ENCODE assay signal across 8 cellular contexts in genomic region chr15:78872972-78873795, GRCh38. TPM values are rescaled to one million over a fixed set of nuclear protein-coding genes. Genes with fewer than 3 reads are reported as not detected.
A peak's percentile ranks its signal among the peaks of the same experiment; 100 is the strongest.
DNase-seq lines count a peak whose midpoint lies in the region; ATAC-seq and TF ChIP-seq lines count a peak whose summit lies in the region.

No MANE protein-coding gene starts in this region.

- H3K27me3 ChIP-seq in DOHH2 (ENCODE audit: control insufficient read depth, low read length) (no peaks in the 10 kb centered on the region), Karpas-422 (ENCODE audit: low read length) (no peaks in the 10 kb centered on the region), Peyer's patch (no peaks in the 10 kb centered on the region)

- H3F3A ChIP-seq in DOHH2 (ENCODE audit: control insufficient read depth, insufficient read depth): peaks cover 7% of the 10 kb centered on the region

- H3K4me3 Mint-ChIP-seq in activated T-helper 17 cell treated with anti-CD3 and anti-CD28 coated beads, Interleukin-2, amount 50 U/mL, for 72 hours: peak overlapping the region; percentile 89
- peak overlapping the region; percentile 97 to 99 (median 97) for H3K4me3 Mint-ChIP-seq in nephron

- peak overlapping the region; percentile 100 for H3K9ac ChIP-seq in Karpas-422 (ENCODE audit: low read length)

- H3K27ac ChIP-seq in DOHH2 (ENCODE audit: low read depth, low read length): peak overlapping the region; percentile 88
- H3K27ac ChIP-seq in Karpas-422 (ENCODE audit: low read length): peak overlapping the region; percentile 97
- peak overlapping the region; percentile 98 to 100 (median 100) for H3K27ac ChIP-seq in Peyer's patch

- peaks cover 41% of the 10 kb centered on the region for H4K20me1 ChIP-seq in DOHH2 (ENCODE audit: control insufficient read depth, insufficient read depth, low read depth, low read length)
- peaks cover 42% of the 10 kb centered on the region for H4K20me1 ChIP-seq in Karpas-422 (ENCODE audit: insufficient read depth, low read depth, low read length)

- peak overlapping the region; percentile 80 for H3K4me3 ChIP-seq in DOHH2 (ENCODE audit: low read length)
- H3K4me3 ChIP-seq in Karpas-422 (ENCODE audit: low read length): peak overlapping the region; percentile 98
- peak overlapping the region; percentile 80 to 97 (median 92) for H3K4me3 ChIP-seq in Peyer's patch

- peak overlapping the region; percentile 62; the same call in 1 of the 2 replicates for H2AFZ ChIP-seq in Karpas-422 (ENCODE audit: low read length)

- H3K4me2 ChIP-seq in DOHH2 (ENCODE audit: low read length) (peak overlapping the region; percentile 98), Karpas-422 (ENCODE audit: low read depth, low read length, poor library complexity, severe bottlenecking) (peak overlapping the region; percentile 75)

- no peaks in the 10 kb centered on the region for H3K9me3 Mint-ChIP-seq in activated T-helper 17 cell treated with anti-CD3 and anti-CD28 coated beads, Interleukin-2, amount 50 U/mL, for 72 hours
- no peaks in the 10 kb centered on the region for H3K9me3 Mint-ChIP-seq in nephron

- H3K4me1 ChIP-seq in DOHH2 (ENCODE audit: control insufficient read depth, low read length): peaks cover 42% of the 10 kb centered on the region
- H3K4me1 ChIP-seq in Karpas-422 (ENCODE audit: low read length): peaks cover 39% of the 10 kb centered on the region
- H3K4me1 ChIP-seq in Peyer's patch: peaks cover 0 to 35% (median 8%) of the 10 kb centered on the region in 4 donors

- no peaks in the 10 kb centered on the region for H3K9me2 ChIP-seq in DOHH2 (replicated peaks; ENCODE audit: control insufficient read depth, low read length)
- no peaks in the 10 kb centered on the region for H3K9me2 ChIP-seq in Karpas-422 (replicated peaks; ENCODE audit: insufficient read depth, low read length)

- ATAC-seq in GM21786 (IDR thresholded peaks at IDR 0.05; ENCODE audit: unreplicated experiment): peak; percentile 60
- peak; percentile 76 for ATAC-seq in activated T-helper 17 cell treated with anti-CD3 and anti-CD28 coated beads, Interleukin-2, amount 50 U/mL, for 72 hours (replicated peaks)

- H3K36me3 Mint-ChIP-seq in activated T-helper 17 cell treated with anti-CD3 and anti-CD28 coated beads, Interleukin-2, amount 50 U/mL, for 72 hours (ENCODE audit: low read depth): peaks cover 54% of the 10 kb centered on the region
- H3K36me3 Mint-ChIP-seq in nephron (ENCODE audit: low read depth): peaks cover 1% of the 10 kb centered on the region

- no peaks in the 10 kb centered on the region for H3K27me3 Mint-ChIP-seq in activated T-helper 17 cell treated with anti-CD3 and anti-CD28 coated beads, Interleukin-2, amount 50 U/mL, for 72 hours
- H3K27me3 Mint-ChIP-seq in nephron (ENCODE audit: low read depth): no peaks in the 10 kb centered on the region

- peak; percentile 63 to 70 for TF ChIP-seq POLR2A in Peyer's patch (IDR thresholded peaks at IDR 0.05)

- DNase-seq in Karpas-422: peak; percentile 95
- DNase-seq in Peyer's patch: peak; percentile 85 to 95 (median 88)
- peak; percentile 88 for DNase-seq in fibroblast of peridontal ligament (ENCODE audit: extremely low read depth)
- peak; percentile 92 for DNase-seq in stimulated activated naive CD4-positive, alpha-beta T cell treated with Interleukin-2 at 50 U/mL for 16 hours (lab: John Stamatoyannopoulos, UW)

- H3K27ac Mint-ChIP-seq in activated T-helper 17 cell treated with anti-CD3 and anti-CD28 coated beads, Interleukin-2, amount 50 U/mL, for 72 hours: peak overlapping the region; percentile 98
- peak overlapping the region; percentile 99 to 100 (median 100) for H3K27ac Mint-ChIP-seq in nephron

- H3K9me3 ChIP-seq in DOHH2 (ENCODE audit: control insufficient read depth, insufficient read depth, low read length) (no peaks in the 10 kb centered on the region), Karpas-422 (ENCODE audit: low read length) (no peaks in the 10 kb centered on the region), Peyer's patch (no peaks in the 10 kb centered on the region)

- H3K4me1 Mint-ChIP-seq in activated T-helper 17 cell treated with anti-CD3 and anti-CD28 coated beads, Interleukin-2, amount 50 U/mL, for 72 hours: peaks cover 27% of the 10 kb centered on the region
- H3K4me1 Mint-ChIP-seq in nephron: peaks cover 35% of the 10 kb centered on the region

- TF ChIP-seq CTCF in DOHH2 (IDR thresholded peaks at IDR 0.05; ENCODE audit: low read depth, low read length, poor library complexity, severe bottlenecking): peak; percentile 68
- TF ChIP-seq CTCF in Peyer's patch (IDR thresholded peaks at IDR 0.05): peak in 1 of 6 experiments; percentile 43
- peak; percentile 23 to 56 (median 37) for TF ChIP-seq CTCF in nephron (IDR thresholded peaks at IDR 0.05; ENCODE audit: unreplicated experiment in 3 of 3)

- peaks cover 57% of the 10 kb centered on the region for H3K79me2 ChIP-seq in DOHH2 (ENCODE audit: control insufficient read depth, low read length)
- H3K79me2 ChIP-seq in Karpas-422 (ENCODE audit: low read length): peaks cover 53% of the 10 kb centered on the region

- H3K36me3 ChIP-seq in DOHH2 (ENCODE audit: control insufficient read depth, low read length) (peaks cover 31% of the 10 kb centered on the region), Karpas-422 (ENCODE audit: insufficient read depth, low read length) (no peaks in the 10 kb centered on the region; the same call in 1 of the 2 replicates), Peyer's patch (no peaks in the 10 kb centered on the region)

RNA-seq across cellular contexts. Expression of gene MORF4L1, which starts 0.5 kb away (rescaled TPM):
- total RNA-seq in Karpas-422 (2014; rRNA removed; shearing (Covaris generic); ENCODE audit: low replicate concordance): 146 and 213 TPM in 2 replicates
- total RNA-seq in Peyer's patch: 100 to 1,000 TPM in 3 of 4 donors, 10 to 100 TPM in 1; 90.8 to 271 (median 139) TPM
- 100 to 1,000 TPM; 242 to 244 TPM for total RNA-seq in activated T-helper 17 cell treated with anti-CD3 and anti-CD28 coated beads, Interleukin-2, amount 50 U/mL, for 72 hours

Comparison
In these comparisons a context has a peak if more than half of its experiments do, and no peak if none do; other contexts are left out.
1. Peak in every context shown above with its lines: DNase-seq, ATAC-seq, H3K4me3 ChIP-seq and H3K27ac ChIP-seq.